ENCODE assay signal across 9 cellular contexts in genomic region chr21:26686278-26686677, GRCh38.
DNase-seq lines count a peak whose midpoint lies in the region; ATAC-seq and TF ChIP-seq lines count a peak whose summit lies in the region.
"Had no signal": no experiment of that assay in that cellular context is flagged by ENCODE, and none has a peak within 500 bp of the region (broad histone marks: within the 10 kb centered on the region; RNA-seq: fewer than 3 reads in every experiment).

No MANE protein-coding gene starts in this region.

- in situ Hi-C loops in astrocyte of the cerebellum (cut with HindIII; ENCODE audit: low sequenced_read_pairs): no loop called here

- TF ChIP-seq POLR2A in suprapubic skin (IDR thresholded peaks at IDR 0.05): no peak

- H3K27ac Mint-ChIP-seq in CD4-positive, alpha-beta memory T cell: peak overlapping the region in 2 of 7 donors; percentile 3 to 39

- H3K9me3 Mint-ChIP-seq in CD4-positive, alpha-beta memory T cell: peaks cover 0 to 11% (median 5%) of the 10 kb centered on the region in 8 donors
- H3K9me3 Mint-ChIP-seq: central memory CD8-positive, alpha-beta T cell had no signal

- TF ChIP-seq CTCF in astrocyte of the cerebellum (IDR thresholded peaks at IDR 0.05; ENCODE audit: low read depth, low read length, missing control alignments): no peak
- no peak for TF ChIP-seq CTCF in suprapubic skin (IDR thresholded peaks at IDR 0.05)

- H3K4me3 ChIP-seq in CD4-positive, alpha-beta memory T cell (ENCODE audit: low read length in 2 of 2): no peak overlapping the region
- no peak overlapping the region for H3K4me3 ChIP-seq in MG63
- H3K4me3 ChIP-seq in astrocyte of the cerebellum (ENCODE audit: low read depth, low read length): no peak overlapping the region
- H3K4me3 ChIP-seq in suprapubic skin: no peak overlapping the region

- no peaks in the 10 kb centered on the region for H3K27me3 ChIP-seq in CD4-positive, alpha-beta memory T cell (ENCODE audit: insufficient read depth, low read length)
- H3K27me3 ChIP-seq in MG63: 0 out of 2 replicates have a peak, but pooled peaks cover 2% of the 10 kb centered on the region
- H3K27me3 ChIP-seq in suprapubic skin: no peaks in the 10 kb centered on the region

- no peak for TF ChIP-seq EP300 in suprapubic skin (IDR thresholded peaks at IDR 0.05)

- CTCF ChIA-PET in CD4-positive, alpha-beta memory T cell (lab: Charles Lee; ENCODE audit: partially characterized antibody): no interaction called here

- no peaks in the 10 kb centered on the region for H3K36me3 Mint-ChIP-seq in CD4-positive, alpha-beta memory T cell

- H3K9me3 ChIP-seq in CD4-positive, alpha-beta memory T cell (ENCODE audit: control insufficient read depth in 1 of 2, low read length in 2 of 2): no peaks in the 10 kb centered on the region
- H3K9me3 ChIP-seq in MG63 (no peaks in the 10 kb centered on the region; the same call in 1 of the 2 replicates), suprapubic skin (peaks cover 8% of the 10 kb centered on the region)

- peaks cover 0 to 4% of the 10 kb centered on the region in 2 donors for H3K27me3 Mint-ChIP-seq in CD4-positive, alpha-beta memory T cell
- H3K27me3 Mint-ChIP-seq: central memory CD8-positive, alpha-beta T cell had no signal

- ATAC-seq in GM21367 (IDR thresholded peaks at IDR 0.05; ENCODE audit: unreplicated experiment) (peak; percentile 92), GM21515 (IDR thresholded peaks at IDR 0.05; ENCODE audit: unreplicated experiment) (no peak)

- H3K4me1 Mint-ChIP-seq in CD4-positive, alpha-beta memory T cell: peaks cover 0 to 4% (median 3%) of the 10 kb centered on the region in 4 donors
- H3K4me1 Mint-ChIP-seq: central memory CD8-positive, alpha-beta T cell had no signal

- no peak overlapping the region for H3K27ac ChIP-seq in CD4-positive, alpha-beta memory T cell (ENCODE audit: low read depth, low read length)
- H3K27ac ChIP-seq in suprapubic skin: no peak overlapping the region

- DNase-seq in CD4-positive, alpha-beta memory T cell: peak in 4 of 5 donors; percentile 14 to 24 (median 18)
- DNase-seq in MG63 (peak; percentile 9), astrocyte of the cerebellum (ENCODE audit: low read depth) (peak; percentile 1), suprapubic skin (ENCODE audit: low spot score in 2 of 2) (no peak), GM19240 (ENCODE audit: insufficient read length, low spot score) (no peak)
- DNase-seq in stimulated activated CD4-positive, alpha-beta T cell treated with anti-CD3 and anti-CD28 coated beads, Interleukin-4, amount 100 ng/mL, for 24 hours: peak; percentile 11

- intact Hi-C loops in CD4-positive, alpha-beta memory T cell (cut with micrococcal nuclease): no loop called here

- H3K4me3 Mint-ChIP-seq in CD4-positive, alpha-beta memory T cell: peak overlapping the region in 3 of 8 donors; percentile 24 to 59 (median 51)
- H3K4me3 Mint-ChIP-seq: central memory CD8-positive, alpha-beta T cell had no signal

- WGBS in suprapubic skin: 64% methylated on average over 3 of the region's 3 CpGs

- POLR2A ChIA-PET in CD4-positive, alpha-beta memory T cell (lab: Charles Lee; ENCODE audit: partially characterized antibody): no interaction called here

- H3K4me1 ChIP-seq in CD4-positive, alpha-beta memory T cell (ENCODE audit: insufficient read depth, low read length): peaks cover 6% of the 10 kb centered on the region
- H3K4me1 ChIP-seq in suprapubic skin: no peaks in the 10 kb centered on the region

- H3K36me3 ChIP-seq in CD4-positive, alpha-beta memory T cell (ENCODE audit: insufficient read depth, low read length): no peaks in the 10 kb centered on the region
- H3K36me3 ChIP-seq in MG63: no peaks in the 10 kb centered on the region
- no peaks in the 10 kb centered on the region for H3K36me3 ChIP-seq in suprapubic skin

Comparison
In these comparisons a context has a peak if more than half of its experiments do, and no peak if none do; other contexts are left out.
1. DNase-seq: peak in CD4-positive, alpha-beta memory T cell (4 of 5), MG63 (single experiment), astrocyte of the cerebellum (single experiment) and stimulated activated CD4-positive, alpha-beta T cell treated with anti-CD3 and anti-CD28 coated beads, Interleukin-4, amount 100 ng/mL, for 24 hours (single experiment); none in suprapubic skin (0 of 2) and GM19240 (single experiment).